In the genomic region with DNA sequence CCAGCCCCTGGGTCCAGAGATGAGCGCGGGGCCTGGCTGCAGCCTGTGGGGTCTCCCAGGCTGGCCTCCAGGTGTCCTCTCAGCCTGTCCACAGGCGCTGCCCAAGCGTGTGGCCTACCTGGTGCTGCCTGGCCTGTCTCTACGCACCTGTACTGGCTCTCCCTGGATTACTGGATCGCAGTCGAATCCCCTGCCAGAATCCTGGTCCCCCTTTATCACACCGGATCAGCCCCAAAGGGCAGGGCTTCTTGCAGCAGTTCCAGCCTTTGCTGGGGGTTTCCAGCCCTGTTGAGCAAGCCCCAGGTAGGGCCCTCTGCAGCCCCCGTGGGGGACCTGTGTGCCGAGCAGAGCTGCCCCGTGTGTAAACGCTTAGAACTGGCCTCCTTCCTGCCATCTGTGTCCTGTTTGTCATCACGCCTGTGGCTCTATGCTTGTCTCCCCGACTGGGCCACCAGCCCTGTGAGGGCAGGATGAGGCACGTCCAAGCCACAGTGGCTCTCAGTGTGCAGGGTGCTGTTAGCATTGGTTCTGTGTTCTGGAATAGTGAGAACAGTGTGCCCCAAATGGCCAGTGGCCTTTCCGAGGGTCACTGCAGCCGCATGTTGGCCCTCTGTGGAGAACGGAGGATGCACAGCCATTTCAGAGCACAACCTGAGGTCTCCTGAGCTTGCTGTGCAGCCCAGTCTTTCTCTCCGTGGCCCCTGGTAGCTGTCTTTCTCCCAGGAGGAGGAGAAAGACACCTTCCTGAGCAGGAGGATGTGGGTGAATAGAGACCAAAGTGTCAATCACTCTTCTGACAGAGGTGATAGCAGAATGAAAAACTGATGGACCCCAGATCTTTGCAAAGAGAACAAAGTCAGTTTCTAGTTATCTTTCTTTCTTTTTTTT, we compare ENCODE assay signal across 11 cellular contexts. TPM values are rescaled to one million over a fixed set of nuclear protein-coding genes. Genes with fewer than 3 reads are reported as not detected.
DNase-seq lines count a peak whose midpoint lies in the region; ATAC-seq, FAIRE-seq and TF ChIP-seq lines count a peak whose summit lies in the region.
"Had no signal": no experiment of that assay in that cellular context is flagged by ENCODE, and none has a peak within 500 bp of the region (broad histone marks: within the 10 kb centered on the region; RNA-seq: fewer than 3 reads in every experiment).

No MANE protein-coding gene starts in this region.

- H3K79me2 ChIP-seq in endothelial cell of umbilical vein (ENCODE audit: control insufficient read depth, insufficient read depth, low read length) (peaks cover 8% of the 10 kb centered on the region), osteoblast (ENCODE audit: insufficient read depth, low read length) (peaks cover 32% of the 10 kb centered on the region)

- H3K27me3 ChIP-seq in endothelial cell of umbilical vein (ENCODE audit: control insufficient read depth in 2 of 2, insufficient read depth in 2 of 2, low read length in 2 of 2) (no peaks in the 10 kb centered on the region), osteoblast (ENCODE audit: insufficient read depth, low read length) (no peaks in the 10 kb centered on the region)
- H3K27me3 ChIP-seq: foreskin keratinocyte, stomach had no signal

- BruUV-seq in endothelial cell of umbilical vein (replicated peaks; lab: Mats Ljungman, UMichigan): no TSS peak

- no peaks in the 10 kb centered on the region for H4K20me1 ChIP-seq in endothelial cell of umbilical vein (replicated peaks; ENCODE audit: control insufficient read depth, extremely low read depth, insufficient read depth, low read length)
- H4K20me1 ChIP-seq in osteoblast (ENCODE audit: insufficient read depth, low read length): peaks cover 35% of the 10 kb centered on the region

- H3K9me3 ChIP-seq in endothelial cell of umbilical vein (replicated peaks; ENCODE audit: control insufficient read depth, insufficient read depth, low read length): no peaks in the 10 kb centered on the region
- H3K9me3 ChIP-seq in osteoblast (ENCODE audit: low read depth, low read length): no peaks in the 10 kb centered on the region
- H3K9me3 ChIP-seq: stomach had no signal

- no peak for ATAC-seq in GM18517 (IDR thresholded peaks at IDR 0.05; ENCODE audit: unreplicated experiment)
- ATAC-seq: foreskin keratinocyte had no signal

- peak; percentile 28 for FAIRE-seq in endothelial cell of umbilical vein (lab: Jason Lieb, UNC)

- H3K4me2 ChIP-seq in endothelial cell of umbilical vein (ENCODE audit: insufficient read depth, low read length): no peak overlapping the region
- no peak overlapping the region for H3K4me2 ChIP-seq in osteoblast (ENCODE audit: insufficient read depth, low read length)

- peaks cover 0 to 5% of the 10 kb centered on the region in 2 experiments for H3K36me3 ChIP-seq in endothelial cell of umbilical vein (ENCODE audit: control insufficient read depth in 2 of 2, extremely low read depth in 1 of 2, insufficient read depth in 2 of 2, low read length in 2 of 2)
- H3K36me3 ChIP-seq in osteoblast (ENCODE audit: insufficient read depth, low read length): peaks cover 9% of the 10 kb centered on the region

- POLR2A ChIA-PET in endothelial cell of umbilical vein (lab: Charles Lee): interaction anchor here (2.0 kb wide), 1 partner anchor 13 kb away, joined by 7 read pairs; a partner anchor contains a TSS

- no peak overlapping the region for H3K4me3 ChIP-seq in endothelial cell of umbilical vein (replicated peaks in 1 of 3; ENCODE audit: insufficient read depth in 1 of 3, low read depth in 1 of 3, low read length in 3 of 3)
- no peak overlapping the region for H3K4me3 ChIP-seq in osteoblast (ENCODE audit: insufficient read depth, low read length)
- H3K4me3 ChIP-seq: stomach had no signal

- dilution Hi-C loops in endothelial cell of umbilical vein (cut with MboI; ENCODE audit: extremely low pct_ligation_motif_present, low sequenced_read_pairs): no loop called here

- CTCF ChIA-PET in endothelial cell of umbilical vein (lab: Charles Lee): interaction anchor here (0.6 to 4.6 kb wide), 5 partner anchors 58 to 231 kb away, joined by 3 to 26 read pairs (median 4); no protein-coding TSS in a partner anchor

- TF ChIP-seq POLR2A in endothelial cell of umbilical vein (IDR thresholded peaks at IDR 0.05; ENCODE audit: low read depth, low read length): no peak

- DNase-seq in GDM1 (lab: John Stamatoyannopoulos, UW) (peak; percentile 34), NCI-H1694 treated with DMSO at 0.1 percent for 48 hours (lab: John Stamatoyannopoulos, UW) (peak; percentile 72), endothelial cell of umbilical vein (ENCODE audit: low read depth, low spot score) (no peak), osteoblast (ENCODE audit: insufficient read length, low spot score, missing footprints) (peak; percentile 71), NCI-H1930 (lab: John Stamatoyannopoulos, UW) (no peak), dermis blood vessel endothelial cell (no peak)
- DNase-seq: foreskin keratinocyte, GOT3, NCI-H2227 treated with DMSO at 0.1 percent for 48 hours, stomach had no signal

- no peak overlapping the region for H3K27ac ChIP-seq in endothelial cell of umbilical vein (ENCODE audit: insufficient read depth, low read depth, low read length)
- no peak overlapping the region for H3K27ac ChIP-seq in osteoblast (ENCODE audit: low read depth, low read length)
- H3K27ac ChIP-seq: foreskin keratinocyte had no signal

- no peak for TF ChIP-seq CTCF in endothelial cell of umbilical vein (IDR thresholded peaks at IDR 0.05; ENCODE audit: extremely low read depth in 1 of 2, insufficient read depth in 1 of 2, low read depth in 1 of 2, low read length in 2 of 2)
- no peak for TF ChIP-seq CTCF in osteoblast (IDR thresholded peaks at IDR 0.05; ENCODE audit: extremely low read depth, low read depth, low read length)

- intact Hi-C loops in endothelial cell of umbilical vein (cut with micrococcal nuclease): no loop called here

- peaks cover 10% of the 10 kb centered on the region for H3K4me1 ChIP-seq in endothelial cell of umbilical vein (ENCODE audit: control insufficient read depth, extremely low read depth, insufficient read depth, low read length)
- H3K4me1 ChIP-seq in osteoblast (ENCODE audit: insufficient read depth, low read length): peaks cover 6% of the 10 kb centered on the region

- H3K9me1 ChIP-seq in endothelial cell of umbilical vein (replicated peaks; ENCODE audit: control insufficient read depth, extremely low read depth, insufficient read depth, low read length): no peaks in the 10 kb centered on the region

- no peak overlapping the region for H3K9ac ChIP-seq in endothelial cell of umbilical vein (replicated peaks; ENCODE audit: extremely low read depth, insufficient read depth, low read length)

- H2AFZ ChIP-seq in endothelial cell of umbilical vein (ENCODE audit: low read depth, low read length) (no peak overlapping the region), osteoblast (ENCODE audit: low read length) (no peak overlapping the region)

TF ChIP-seq in endothelial cell of umbilical vein, 7 proteins besides CTCF, POLR2A, EP300 and RAD21:
- TF ChIP-seq MYC (IDR thresholded peaks at IDR 0.05; ENCODE audit: low read depth, low read length): no peak
- TF ChIP-seq EZH2 (IDR thresholded peaks at IDR 0.05; ENCODE audit: borderline replicate concordance, low read depth, low read length, severe bottlenecking): no peak
- TF ChIP-seq, protein P1, sequence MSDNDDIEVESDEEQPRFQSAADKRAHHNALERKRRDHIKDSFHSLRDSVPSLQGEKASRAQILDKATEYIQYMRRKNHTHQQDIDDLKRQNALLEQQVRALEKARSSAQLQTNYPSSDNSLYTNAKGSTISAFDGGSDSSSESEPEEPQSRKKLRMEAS (IDR thresholded peaks at IDR 0.05; ENCODE audit: insufficient read depth, insufficient read length): no peak

RNA-seq across cellular contexts. Expression of a gene that starts 13.9 kb away (rescaled TPM):
- total RNA-seq in endothelial cell of umbilical vein (211 and 245 TPM in 2 replicates), osteoblast (19.5 and 21.5 TPM in 2 replicates), dermis blood vessel endothelial cell (81.9 and 129 TPM in 2 replicates)
- polyA plus RNA-seq in endothelial cell of umbilical vein: 440 and 511 TPM in 2 replicates
- polyA plus RNA-seq in endothelial cell of umbilical vein (2011; cell fraction: cytosol; rRNA removed): 259 and 341 TPM in 2 replicates
- polyA plus RNA-seq in endothelial cell of umbilical vein (2011; cell fraction: nucleus; rRNA removed): 576 and 663 TPM in 2 replicates
- 102 and 113 TPM in 2 replicates for polyA plus RNA-seq in endothelial cell of umbilical vein (2012)
- 102 and 126 TPM in 2 replicates for polyA minus RNA-seq in endothelial cell of umbilical vein
- 25.2 TPM for polyA minus RNA-seq in endothelial cell of umbilical vein (2011; cell fraction: cytosol; rRNA and poly(A)+ RNA removed)
- polyA minus RNA-seq in endothelial cell of umbilical vein (2011; cell fraction: nucleus; rRNA and poly(A)+ RNA removed): 91.1 and 144 TPM in 2 replicates

RNA-seq across cellular contexts. Expression of a gene that starts 13.9 kb away (rescaled TPM):
- total RNA-seq in endothelial cell of umbilical vein (221 and 246 TPM in 2 replicates), osteoblast (220 and 288 TPM in 2 replicates), dermis blood vessel endothelial cell (551 and 616 TPM in 2 replicates)
- 537 and 579 TPM in 2 replicates for polyA plus RNA-seq in endothelial cell of umbilical vein
- 320 and 379 TPM in 2 replicates for polyA plus RNA-seq in endothelial cell of umbilical vein (2011; cell fraction: cytosol; rRNA removed)
- 183 and 186 TPM in 2 replicates for polyA plus RNA-seq in endothelial cell of umbilical vein (2011; cell fraction: nucleus; rRNA removed)
- 145 and 199 TPM in 2 replicates for polyA plus RNA-seq in endothelial cell of umbilical vein (2012)
- 206 and 246 TPM in 2 replicates for polyA minus RNA-seq in endothelial cell of umbilical vein
- polyA minus RNA-seq in endothelial cell of umbilical vein (2011; cell fraction: cytosol; rRNA and poly(A)+ RNA removed): 31.5 TPM
- 38.0 and 46.4 TPM in 2 replicates for polyA minus RNA-seq in endothelial cell of umbilical vein (2011; cell fraction: nucleus; rRNA and poly(A)+ RNA removed)

Comparison
In these comparisons a context has a peak if more than half of its experiments do, and no peak if none do; other contexts are left out.
1. DNase-seq: peak in GDM1 (single experiment), NCI-H1694 treated with DMSO at 0.1 percent for 48 hours (single experiment) and osteoblast (single experiment); none in endothelial cell of umbilical vein (single experiment), NCI-H1930 (0 of 2) and dermis blood vessel endothelial cell (single experiment).